ENCODE assay signal across 22 cellular contexts in the genomic region with DNA sequence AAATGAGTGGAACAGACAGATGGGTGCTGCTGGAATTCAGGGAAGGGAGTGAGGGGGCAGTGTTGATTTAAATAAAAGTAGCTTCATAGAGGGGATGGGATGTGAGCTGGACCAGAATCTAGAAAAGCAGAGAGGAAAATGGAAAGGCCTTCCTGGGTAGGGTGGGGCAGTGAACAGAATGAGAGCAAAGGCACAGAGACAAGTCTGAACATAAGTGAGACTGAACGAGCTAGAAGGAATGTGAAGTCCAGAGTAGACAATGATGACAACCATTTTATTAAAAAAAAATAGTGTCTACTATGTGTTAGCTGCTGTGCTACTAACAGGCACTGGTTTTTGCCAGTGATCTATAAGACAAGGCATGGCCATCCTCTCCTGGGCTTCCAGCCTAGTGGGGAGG. TPM values are rescaled to one million over a fixed set of nuclear protein-coding genes. Genes with fewer than 3 reads are reported as not detected.
A peak's percentile ranks its signal among the peaks of the same experiment; 100 is the strongest.
DNase-seq lines count a peak whose midpoint lies in the region; ATAC-seq and TF ChIP-seq lines count a peak whose summit lies in the region.
"Had no signal": no experiment of that assay in that cellular context is flagged by ENCODE, and none has a peak within 500 bp of the region (broad histone marks: within the 10 kb centered on the region; RNA-seq: fewer than 3 reads in every experiment).

No MANE protein-coding gene starts in this region.

- peak overlapping the region; percentile 56 to 69 for H3K27ac Mint-ChIP-seq in activated naive CD4-positive, alpha-beta T cell treated with anti-CD3 and anti-CD28 coated beads, Interleukin-2, amount 50 U/mL, for 72 hours
- H3K27ac Mint-ChIP-seq: activated CD4-positive, alpha-beta T cell treated with anti-CD3 and anti-CD28 coated beads, Interleukin-2, amount 10 ng/mL, durations not matched to agents 24 days and 14 days; neural progenitor cell had no signal

- peak overlapping the region; percentile 13; the same call in 1 of the 2 replicates for H3K27ac ChIP-seq in VCaP
- H3K27ac ChIP-seq: C4-2B, cardiac muscle cell, KMS-11, neural progenitor cell, SJSA1, tibial artery had no signal

- no peak for TF ChIP-seq CTCF in VCaP (conservative IDR thresholded peaks at IDR 0.05)

- no peak for ATAC-seq in activated naive CD4-positive, alpha-beta T cell treated with anti-CD3 and anti-CD28 coated beads, Interleukin-2, amount 50 U/mL, for 72 hours

- H3K9me3 Mint-ChIP-seq in activated naive CD4-positive, alpha-beta T cell treated with anti-CD3 and anti-CD28 coated beads, Interleukin-2, amount 50 U/mL, for 72 hours: no peaks in the 10 kb centered on the region
- H3K9me3 Mint-ChIP-seq: activated CD4-positive, alpha-beta T cell treated with anti-CD3 and anti-CD28 coated beads, Interleukin-2, amount 10 ng/mL, durations not matched to agents 24 days and 14 days; neural progenitor cell had no signal

- H3K36me3 Mint-ChIP-seq in activated naive CD4-positive, alpha-beta T cell treated with anti-CD3 and anti-CD28 coated beads, Interleukin-2, amount 50 U/mL, for 72 hours: peaks cover 6 to 10% of the 10 kb centered on the region in 2 donors

- DNase-seq in activated naive CD4-positive, alpha-beta T cell treated with anti-CD3 and anti-CD28 coated beads, Interleukin-2, amount 50 U/mL, for 72 hours (ENCODE audit: low spot score in 2 of 2): no peak
- DNase-seq in activated naive CD4-positive, alpha-beta T cell (lab: John Stamatoyannopoulos, UW): no peak
- peak; percentile 23 for DNase-seq in islet precursor cell
- peak; percentile 46 for DNase-seq in ureter (ENCODE audit: low spot score)
- no peak for DNase-seq in NCI-H2227 treated with DMSO at 0.1 percent for 48 hours (lab: John Stamatoyannopoulos, UW)
- no peak for DNase-seq in NCI-H2081 (lab: John Stamatoyannopoulos, UW)
- no peak for DNase-seq in cerebellar cortex (ENCODE audit: low spot score)
- DNase-seq: activated CD4-positive, alpha-beta T cell treated with anti-CD3 and anti-CD28 coated beads, Interleukin-2, amount 10 ng/mL, durations not matched to agents 24 days and 14 days; DMS53; effector memory CD4-positive, alpha-beta T cell; mesenchymal stem cell; NCI-H1105; NCI-H526; OCI-M1; spleen had no signal

RNA-seq across cellular contexts. Expression of a gene that starts 36.0 kb away (rescaled TPM):
- 10 to 100 TPM; 67.8 to 91.3 TPM for total RNA-seq in activated naive CD4-positive, alpha-beta T cell treated with anti-CD3 and anti-CD28 coated beads, Interleukin-2, amount 50 U/mL, for 72 hours
- total RNA-seq in ureter: 88.7 TPM

Comparison
In these comparisons a context has a peak if more than half of its experiments do, and no peak if none do; other contexts are left out.
1. DNase-seq: peak in islet precursor cell (single experiment) and ureter (single experiment); none in activated naive CD4-positive, alpha-beta T cell treated with anti-CD3 and anti-CD28 coated beads, Interleukin-2, amount 50 U/mL, for 72 hours (0 of 2), activated naive CD4-positive, alpha-beta T cell (0 of 4), NCI-H2227 treated with DMSO at 0.1 percent for 48 hours (single experiment), NCI-H2081 (0 of 2) and cerebellar cortex (single experiment).